8 cellular contexts compared by ENCODE assay signal in genomic region chr17:74775409-74776043, GRCh38. TPM values are rescaled to one million over a fixed set of nuclear protein-coding genes. Genes with fewer than 3 reads are reported as not detected.
DNase-seq lines count a peak whose midpoint lies in the region; ATAC-seq and TF ChIP-seq lines count a peak whose summit lies in the region.

No MANE protein-coding gene starts in this region.

- H3K27ac ChIP-seq in SK-N-SH (ENCODE audit: low read depth in 2 of 2, low read length in 1 of 2) (peak overlapping the region; percentile 72 to 81), stomach smooth muscle (ENCODE audit: low read length) (peak overlapping the region; percentile 31)

- TF ChIP-seq EP300 in SK-N-SH (IDR thresholded peaks at IDR 0.05; ENCODE audit: borderline replicate concordance in 1 of 2, low read depth in 1 of 2, low read length in 1 of 2): no peak

- peak overlapping the region; percentile 85 for H2AFZ ChIP-seq in SK-N-SH (ENCODE audit: low read depth)

- H3K36me3 Mint-ChIP-seq in activated T-helper 17 cell treated with anti-CD3 and anti-CD28 coated beads, Interleukin-2, amount 50 U/mL, for 72 hours (ENCODE audit: low read depth): peaks cover 46% of the 10 kb centered on the region
- peaks cover 0 to 4% (median 0%) of the 10 kb centered on the region in 3 donors for H3K36me3 Mint-ChIP-seq in immature natural killer cell

- no peaks in the 10 kb centered on the region for H3K9me3 Mint-ChIP-seq in activated T-helper 17 cell treated with anti-CD3 and anti-CD28 coated beads, Interleukin-2, amount 50 U/mL, for 72 hours
- H3K9me3 Mint-ChIP-seq in immature natural killer cell: no peaks in the 10 kb centered on the region

- no peaks in the 10 kb centered on the region for H3K9me2 ChIP-seq in SK-N-SH

- H3K4me2 ChIP-seq in SK-N-SH: peak overlapping the region; percentile 96

- POLR2A ChIA-PET in SK-N-SH (lab: Yijun Ruan, JAX): interaction anchor here (0.9 to 2.1 kb wide), 6 partner anchors 8 to 98 kb away, joined by 3 to 17 read pairs (median 6); partner anchors contain the start of genes FDXR and NHERF1

- ATAC-seq in SK-N-SH treated with all-trans-retinoic acid at 6 μM for 48 hours (no peak), HG03342 (IDR thresholded peaks at IDR 0.05; ENCODE audit: unreplicated experiment) (no peak)
- ATAC-seq in activated T-helper 17 cell treated with anti-CD3 and anti-CD28 coated beads, Interleukin-2, amount 50 U/mL, for 72 hours (replicated peaks): no peak

- H3K4me3 ChIP-seq in SK-N-SH (ENCODE audit: low read depth in 2 of 2, low read length in 1 of 2): peak overlapping the region; percentile 87 to 90
- peak overlapping the region; percentile 93 to 97 for H3K4me3 ChIP-seq in stomach smooth muscle (ENCODE audit: low read length in 2 of 2)

- H3F3A ChIP-seq in SK-N-SH (replicated peaks; ENCODE audit: insufficient read depth): peaks cover 24% of the 10 kb centered on the region

- peaks cover 30% of the 10 kb centered on the region for H3K4me1 Mint-ChIP-seq in activated T-helper 17 cell treated with anti-CD3 and anti-CD28 coated beads, Interleukin-2, amount 50 U/mL, for 72 hours
- peaks cover 66 to 76% of the 10 kb centered on the region in 2 donors for H3K4me1 Mint-ChIP-seq in immature natural killer cell

- WGBS in SK-N-SH (ENCODE audit: low lambda C conversion rate): 35% methylated on average over 12 of the region's 12 CpGs

- TF ChIP-seq CTCF in SK-N-SH (IDR thresholded peaks at IDR 0.05): no peak

- peak overlapping the region; percentile 100 for H3K27ac Mint-ChIP-seq in activated T-helper 17 cell treated with anti-CD3 and anti-CD28 coated beads, Interleukin-2, amount 50 U/mL, for 72 hours
- peak overlapping the region; percentile 91 to 96 (median 94) for H3K27ac Mint-ChIP-seq in immature natural killer cell

- H3K36me3 ChIP-seq in SK-N-SH (replicated peaks in 1 of 2; ENCODE audit: control insufficient read depth in 1 of 2, insufficient read depth in 2 of 2, low read length in 1 of 2) (peaks cover 30 to 45% of the 10 kb centered on the region in 2 experiments), stomach smooth muscle (ENCODE audit: control insufficient read depth in 2 of 2, insufficient read depth in 2 of 2, low read length in 2 of 2) (peaks cover 25 to 37% of the 10 kb centered on the region in 2 donors)

- no peak for TF ChIP-seq RAD21 in SK-N-SH (IDR thresholded peaks at IDR 0.05; ENCODE audit: low read length)

- no peaks in the 10 kb centered on the region for H3K9me3 ChIP-seq in SK-N-SH
- no peaks in the 10 kb centered on the region for H3K9me3 ChIP-seq in stomach smooth muscle (ENCODE audit: control insufficient read depth in 2 of 2, low read length in 2 of 2)

- H3K4me1 ChIP-seq in SK-N-SH (ENCODE audit: control insufficient read depth in 1 of 2, insufficient read depth in 2 of 2, low read depth in 1 of 2, low read length in 1 of 2) (peaks cover 13 to 16% of the 10 kb centered on the region in 2 experiments; a peak in 3 of 4 replicates), stomach smooth muscle (ENCODE audit: control insufficient read depth, insufficient read depth, low read length) (peaks cover 23% of the 10 kb centered on the region)

- H4K20me1 ChIP-seq in SK-N-SH (ENCODE audit: insufficient read depth): peaks cover 8% of the 10 kb centered on the region

- peak overlapping the region; percentile 90 for H3K9ac ChIP-seq in SK-N-SH
- H3K9ac ChIP-seq in stomach smooth muscle (ENCODE audit: low read length in 2 of 2): peak overlapping the region; percentile 83 to 93

- no peak for DNase-seq in SK-N-SH
- no peak for DNase-seq in immature natural killer cell
- DNase-seq in stimulated activated CD4-positive, alpha-beta T cell treated with anti-CD3 and anti-CD28 coated beads, Interleukin-12 subunit alpha, Interleukin-12 subunit beta, amount 100 ng/mL, for 4 hours: no peak
- no peak for DNase-seq in activated effector memory CD4-positive, alpha-beta T cell treated with Interleukin-2 at 50 U/mL for 16 hours

- CTCF ChIA-PET in SK-N-SH (lab: Yijun Ruan, JAX): interaction anchor here (1.1 to 98.1 kb wide), 9 partner anchors 16 to 118 kb away, joined by 3 to 3869 read pairs (median 11); partner anchors contain the start of genes FDXR, GRIN2C, NHERF1 and RAB37

- peaks cover 54% of the 10 kb centered on the region for H3K79me2 ChIP-seq in SK-N-SH (ENCODE audit: insufficient read depth)

- H3K4me3 Mint-ChIP-seq in activated T-helper 17 cell treated with anti-CD3 and anti-CD28 coated beads, Interleukin-2, amount 50 U/mL, for 72 hours: peak overlapping the region; percentile 100
- H3K4me3 Mint-ChIP-seq in immature natural killer cell: peak overlapping the region; percentile 93 to 98 (median 98)

- H3K27me3 ChIP-seq in SK-N-SH (ENCODE audit: insufficient read depth) (no peaks in the 10 kb centered on the region), stomach smooth muscle (ENCODE audit: control insufficient read depth in 1 of 2, insufficient read depth in 2 of 2, low read length in 2 of 2) (no peaks in the 10 kb centered on the region)

- no peaks in the 10 kb centered on the region for H3K27me3 Mint-ChIP-seq in activated T-helper 17 cell treated with anti-CD3 and anti-CD28 coated beads, Interleukin-2, amount 50 U/mL, for 72 hours
- H3K27me3 Mint-ChIP-seq in immature natural killer cell (ENCODE audit: low read depth in 3 of 3): peaks cover 9 to 17% (median 10%) of the 10 kb centered on the region in 3 donors

TF ChIP-seq in SK-N-SH, 30 proteins besides CTCF, POLR2A, EP300 and RAD21:
- no peak for TF ChIP-seq MEF2A (IDR thresholded peaks at IDR 0.05; ENCODE audit: borderline replicate concordance, low read depth)
- TF ChIP-seq PBX3 (IDR thresholded peaks at IDR 0.05): no peak
TF ChIP-seq in SK-N-SH: peak in this region for 0.

TF ChIP-seq in SK-N-SH treated with all-trans-retinoic acid at 6 μM for 48 hours, 23 proteins besides CTCF, POLR2A, EP300 and RAD21:
- TF ChIP-seq CSDC2 (CRISPR knock-in tag; IDR thresholded peaks at IDR 0.05): no peak
- TF ChIP-seq ARNTL (CRISPR knock-in tag; IDR thresholded peaks at IDR 0.05; ENCODE audit: borderline replicate concordance, low read depth): no peak
TF ChIP-seq in SK-N-SH treated with all-trans-retinoic acid at 6 μM for 48 hours: peak in this region for 0.

RNA-seq across cellular contexts. Expression of gene NAT9, which starts 0.6 kb away (rescaled TPM):
- polyA plus RNA-seq in SK-N-SH (2012; rRNA removed) (117 and 190 TPM in 2 replicates), immature natural killer cell (10 to 100 TPM in 1 of 3 donors, 1 to 10 TPM in 2; 4.3 to 11.2 (median 6.3) TPM)
- 38.1 and 64.6 TPM in 2 replicates for polyA plus RNA-seq in SK-N-SH (2012; cell fraction: cytosol; rRNA removed)
- polyA plus RNA-seq in SK-N-SH (2012; cell fraction: nucleus; rRNA removed): 744 and 872 TPM in 2 replicates
- 10 to 100 TPM; 31.6 to 39.2 TPM for total RNA-seq in activated T-helper 17 cell treated with anti-CD3 and anti-CD28 coated beads, Interleukin-2, amount 50 U/mL, for 72 hours

RNA-seq across cellular contexts. Expression of gene NHERF1, which starts 27.1 kb away (rescaled TPM):
- polyA plus RNA-seq in SK-N-SH (2012; rRNA removed): 26.9 and 40.1 TPM in 2 replicates
- 23.7 and 29.2 TPM in 2 replicates for polyA plus RNA-seq in SK-N-SH (2012; cell fraction: cytosol; rRNA removed)
- 21.2 and 25.9 TPM in 2 replicates for polyA plus RNA-seq in SK-N-SH (2012; cell fraction: nucleus; rRNA removed)
- total RNA-seq in activated T-helper 17 cell treated with anti-CD3 and anti-CD28 coated beads, Interleukin-2, amount 50 U/mL, for 72 hours: 100 to 1,000 TPM in 1 of 2 donors, 10 to 100 TPM in 1; 76.2 to 160 TPM
- 1,000 to 10,000 TPM in 1 of 3 donors, 100 to 1,000 TPM in 2; 566 to 1,121 (median 751) TPM for polyA plus RNA-seq in immature natural killer cell

RNA-seq across cellular contexts. Expression of gene RAB37, which starts 38.5 kb away (rescaled TPM):
- polyA plus RNA-seq in SK-N-SH (2012; rRNA removed) (0.13 and 0.25 TPM in 2 replicates), immature natural killer cell (100 to 1,000 TPM; 208 to 218 (median 212) TPM)
- 0.09 and 0.12 TPM in 2 replicates for polyA plus RNA-seq in SK-N-SH (2012; cell fraction: cytosol; rRNA removed)
- polyA plus RNA-seq in SK-N-SH (2012; cell fraction: nucleus; rRNA removed): 0.26 and 0.31 TPM in 2 replicates
- 1 to 10 TPM; 2.5 to 3.4 TPM for total RNA-seq in activated T-helper 17 cell treated with anti-CD3 and anti-CD28 coated beads, Interleukin-2, amount 50 U/mL, for 72 hours

Comparison
In these comparisons a context has a peak if more than half of its experiments do, and no peak if none do; other contexts are left out.
1. RNA of gene NHERF1, which starts 27.1 kb away (polyA plus RNA-seq): 566 to 1,121 TPM in immature natural killer cell; 21.2 to 40.1 TPM in SK-N-SH; every median in the first group is over 10 times any median in the second.
2. RNA of gene RAB37, which starts 38.5 kb away (polyA plus RNA-seq): 208 to 218 TPM in immature natural killer cell; 0.09 to 0.31 TPM in SK-N-SH; every median in the first group is over 100 times any median in the second.